ENCODE assay signal across 30 cellular contexts in the genomic region with DNA sequence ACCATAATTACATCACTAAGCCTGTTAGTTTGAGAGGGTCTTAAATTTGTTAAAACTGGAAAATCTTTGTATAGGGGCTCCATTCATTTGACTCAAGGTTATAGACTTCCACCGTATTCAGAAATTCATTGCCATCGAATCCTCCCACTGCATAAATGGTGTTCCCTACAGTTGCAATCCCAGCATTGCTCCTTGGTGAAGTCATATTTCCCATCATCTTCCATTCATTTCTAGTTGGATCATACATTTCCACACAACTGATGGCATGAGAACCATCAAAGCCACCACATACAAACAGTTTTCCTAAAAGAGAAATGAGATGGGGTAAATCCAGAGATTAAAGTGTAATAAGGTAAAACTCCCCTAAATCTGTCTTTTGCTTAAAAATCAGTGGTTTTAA. TPM values are rescaled to one million over a fixed set of nuclear protein-coding genes. Genes with fewer than 3 reads are reported as not detected.
A peak's percentile ranks its signal among the peaks of the same experiment; 100 is the strongest.
DNase-seq lines count a peak whose midpoint lies in the region; ATAC-seq and TF ChIP-seq lines count a peak whose summit lies in the region.
"Had no signal": no experiment of that assay in that cellular context is flagged by ENCODE, and none has a peak within 500 bp of the region (broad histone marks: within the 10 kb centered on the region; RNA-seq: fewer than 3 reads in every experiment).

No MANE protein-coding gene starts in this region.

- no CpG with 5 or more reads among the region's 2 CpGs for WGBS in trophoblast cell (ENCODE audit: extremely low coverage, insufficient coverage, insufficient read length)
- 90 to 94% (median 90%) methylated on average over 2 of the region's 2 CpGs for WGBS in psoas muscle, 3 donors

- H3K27me3 Mint-ChIP-seq in CD4-positive, alpha-beta memory T cell = no peaks in the 10 kb centered on the region
- no peaks in the 10 kb centered on the region for H3K27me3 Mint-ChIP-seq in T-helper 17 cell
- H3K27me3 Mint-ChIP-seq: activated CD4-positive, alpha-beta memory T cell treated with anti-CD3 and anti-CD28 coated beads, Interleukin-2, amount 10 ng/mL, durations not matched to agents 7 days and 5 days; activated naive CD4-positive, alpha-beta T cell treated with anti-CD3 and anti-CD28 coated beads, Interleukin-2, amount 50 U/mL, for 24 hours had no signal

- CTCF ChIA-PET in CD4-positive, alpha-beta memory T cell (lab: Charles Lee; ENCODE audit: partially characterized antibody) = interaction anchor here (1.6 kb wide), 1 partner anchor 17 kb away, joined by 5 read pairs; no protein-coding TSS in a partner anchor

- no peak overlapping the region for H4K8ac ChIP-seq in trophoblast cell (ENCODE audit: low read depth, low read length)

- H2BK5ac ChIP-seq in trophoblast cell (ENCODE audit: low read depth, low read length, poor library complexity) = no peak overlapping the region

- no peak overlapping the region for H4K91ac ChIP-seq in trophoblast cell (ENCODE audit: low read depth, low read length)

- H3K9me3 ChIP-seq in CD4-positive, alpha-beta memory T cell (ENCODE audit: control insufficient read depth in 1 of 2, low read length in 2 of 2) = no peaks in the 10 kb centered on the region
- no peaks in the 10 kb centered on the region for H3K9me3 ChIP-seq in T-helper 17 cell (ENCODE audit: control insufficient read depth, low read length, poor library complexity, severe bottlenecking)
- H3K9me3 ChIP-seq in trophoblast cell (ENCODE audit: insufficient read depth, low read depth, low read length) = no peaks in the 10 kb centered on the region
- H3K9me3 ChIP-seq in psoas muscle = no peaks in the 10 kb centered on the region
- H3K9me3 ChIP-seq: colonic mucosa, ovary, testis had no signal

- no peak overlapping the region for H2AK5ac ChIP-seq in trophoblast cell (ENCODE audit: low read length)

- H3K4ac ChIP-seq in trophoblast cell (ENCODE audit: low read depth, low read length) = no peak overlapping the region

- intact Hi-C loops in CD4-positive, alpha-beta memory T cell (cut with micrococcal nuclease) = no loop called here
- intact Hi-C loops in psoas muscle (cut with DNase I) = no loop called here

- H3K14ac ChIP-seq in trophoblast cell (ENCODE audit: low read length) = no peak overlapping the region

- H3K79me1 ChIP-seq in trophoblast cell (ENCODE audit: low read length) = no peaks in the 10 kb centered on the region

- no peak overlapping the region for H3K4me3 ChIP-seq in CD4-positive, alpha-beta memory T cell (ENCODE audit: low read length in 2 of 2)
- no peak overlapping the region for H3K4me3 ChIP-seq in trophoblast cell (ENCODE audit: low read depth, low read length)
- no peak overlapping the region for H3K4me3 ChIP-seq in psoas muscle
- H3K4me3 ChIP-seq: colonic mucosa, ovary, PC-9, skin epidermis, testis had no signal

- peaks cover 7 to 18% (median 10%) of the 10 kb centered on the region in 4 donors for H3K4me1 Mint-ChIP-seq in CD4-positive, alpha-beta memory T cell
- H3K4me1 Mint-ChIP-seq in T-helper 17 cell = peaks cover 19% of the 10 kb centered on the region
- H3K4me1 Mint-ChIP-seq: H9, nephron had no signal

- peak overlapping the region in 4 of 7 donors; percentile 4 to 74 (median 26) for H3K27ac Mint-ChIP-seq in CD4-positive, alpha-beta memory T cell
- H3K27ac Mint-ChIP-seq in T-helper 17 cell = peak overlapping the region; percentile 43
- H3K27ac Mint-ChIP-seq: activated CD4-positive, alpha-beta memory T cell treated with anti-CD3 and anti-CD28 coated beads, Interleukin-2, amount 10 ng/mL, durations not matched to agents 7 days and 5 days; nephron; T-helper 1 cell treated with Interleukin-12 subunit alpha and Interleukin-12 subunit beta and Interleukin-4 antibody, amounts not matched to agents 30 μg/mL and 1 μg/mL, for 36 hours had no signal

- no peak overlapping the region for H2BK120ac ChIP-seq in trophoblast cell (ENCODE audit: insufficient read depth, low read length, poor library complexity)

- H3K27me3 ChIP-seq in CD4-positive, alpha-beta memory T cell (ENCODE audit: insufficient read depth, low read length) = no peaks in the 10 kb centered on the region
- H3K27me3 ChIP-seq in trophoblast cell (ENCODE audit: insufficient read depth, low read length) (no peaks in the 10 kb centered on the region), psoas muscle (ENCODE audit: insufficient read depth in 3 of 3, low read length in 2 of 3) (no peaks in the 10 kb centered on the region)
- H3K27me3 ChIP-seq: colonic mucosa, ovary, testis had no signal

- no peak overlapping the region for H3K4me3 Mint-ChIP-seq in CD4-positive, alpha-beta memory T cell
- H3K4me3 Mint-ChIP-seq in T-helper 17 cell = peak overlapping the region; percentile 43
- H3K4me3 Mint-ChIP-seq: activated CD4-positive, alpha-beta memory T cell treated with anti-CD3 and anti-CD28 coated beads, Interleukin-2, amount 10 ng/mL, durations not matched to agents 7 days and 5 days; activated naive CD4-positive, alpha-beta T cell treated with anti-CD3 and anti-CD28 coated beads, Interleukin-2, amount 50 U/mL, for 24 hours; H9; nephron; T-helper 1 cell treated with Interleukin-12 subunit alpha and Interleukin-12 subunit beta and Interleukin-4 antibody, amounts not matched to agents 30 μg/mL and 1 μg/mL, for 36 hours had no signal

- POLR2A ChIA-PET in CD4-positive, alpha-beta memory T cell (lab: Charles Lee; ENCODE audit: partially characterized antibody) = interaction anchor here (1.8 to 2.1 kb wide), 2 partner anchors 16 to 19 kb away, joined by 9 to 11 read pairs; a partner anchor contains a TSS

- H3K36me3 ChIP-seq in CD4-positive, alpha-beta memory T cell (ENCODE audit: insufficient read depth, low read length) = peaks cover 62% of the 10 kb centered on the region
- H3K36me3 ChIP-seq in trophoblast cell (ENCODE audit: control insufficient read depth in 1 of 2, insufficient read depth in 2 of 2, low read length in 2 of 2) (peaks cover 7 to 37% of the 10 kb centered on the region in 2 experiments), psoas muscle (ENCODE audit: insufficient read depth in 1 of 2, low read depth in 1 of 2) (peaks cover 9 to 90% of the 10 kb centered on the region in 2 donors)
- H3K36me3 ChIP-seq: ovary had no signal

- no peak overlapping the region for H3K27ac ChIP-seq in CD4-positive, alpha-beta memory T cell (ENCODE audit: low read depth, low read length)
- no peak overlapping the region for H3K27ac ChIP-seq in trophoblast cell (ENCODE audit: low read depth, low read length)
- no peak overlapping the region for H3K27ac ChIP-seq in psoas muscle
- H3K27ac ChIP-seq: colonic mucosa, epithelial cell of prostate, HL-60, ovary, PC-9, skin epidermis, testis had no signal

- DNase-seq in CD4-positive, alpha-beta memory T cell = no peak
- no peak for DNase-seq in T-helper 17 cell
- DNase-seq in fibroblast of peridontal ligament (ENCODE audit: extremely low read depth) = peak; percentile 35
- DNase-seq in trophoblast cell = peak; percentile 15 to 58
- DNase-seq in NOMO-1 (lab: John Stamatoyannopoulos, UW; ENCODE audit: unreplicated experiment in 2 of 2) = no peak
- no peak for DNase-seq in psoas muscle
- DNase-seq: activated CD4-positive, alpha-beta memory T cell treated with anti-CD3 and anti-CD28 coated beads, Interleukin-2, amount 10 ng/mL, durations not matched to agents 7 days and 5 days; activated CD4-positive, CD25-positive, alpha-beta regulatory T cell treated with anti-CD3 and anti-CD28 coated beads, Interleukin-2, amount 50 U/mL, for 72 hours; activated CD8-positive, alpha-beta memory T cell treated with anti-CD3 and anti-CD28 coated beads, Interleukin-2, amount 50 U/mL, for 4 hours; colonic mucosa; effector CD8-positive, alpha-beta T cell; H9; head of caudate nucleus; kidney; NCI-H1417; NCI-H2029 treated with DMSO at 0.1 percent for 48 hours; NCI-H524 treated with DMSO at 0.1 percent for 48 hours; NK-92 treated with Interleukin-12 subunit alpha and Interleukin-12 subunit beta, amount 100 ng/mL, for 24 hours; ovary; PC-9; stimulated activated naive CD4-positive, alpha-beta T cell treated with Interleukin-2 at 50 U/mL for 16 hours; testis had no signal

- H4K12ac ChIP-seq in trophoblast cell (ENCODE audit: low read depth, low read length) = no peak overlapping the region

- H3K18ac ChIP-seq in trophoblast cell (ENCODE audit: low read length) = no peak overlapping the region

- no peak overlapping the region for H3K23ac ChIP-seq in trophoblast cell (ENCODE audit: low read length)

- no peak overlapping the region for H2BK12ac ChIP-seq in trophoblast cell (ENCODE audit: low read length)

- H3K4me2 ChIP-seq in trophoblast cell (ENCODE audit: low read length) = no peak overlapping the region
- H3K4me2 ChIP-seq: PC-9 had no signal

- no peaks in the 10 kb centered on the region for H3K79me2 ChIP-seq in trophoblast cell (ENCODE audit: control insufficient read depth, insufficient read depth, low read length, poor library complexity)

- no peak for TF ChIP-seq CTCF in psoas muscle (IDR thresholded peaks at IDR 0.05)

- H3K9me3 Mint-ChIP-seq in CD4-positive, alpha-beta memory T cell = no peaks in the 10 kb centered on the region
- H3K9me3 Mint-ChIP-seq: activated CD4-positive, alpha-beta memory T cell treated with anti-CD3 and anti-CD28 coated beads, Interleukin-2, amount 10 ng/mL, durations not matched to agents 7 days and 5 days; activated naive CD4-positive, alpha-beta T cell treated with anti-CD3 and anti-CD28 coated beads, Interleukin-2, amount 50 U/mL, for 24 hours; H9; nephron; T-helper 1 cell treated with Interleukin-12 subunit alpha and Interleukin-12 subunit beta and Interleukin-4 antibody, amounts not matched to agents 30 μg/mL and 1 μg/mL, for 36 hours had no signal

- H3K9ac ChIP-seq in trophoblast cell (ENCODE audit: low read length) = no peak overlapping the region

- no peak overlapping the region for H2AFZ ChIP-seq in trophoblast cell (ENCODE audit: insufficient read depth, low read length, poor library complexity)
- H2AFZ ChIP-seq: PC-9 had no signal

- peaks cover 69 to 87% of the 10 kb centered on the region in 2 donors for H3K36me3 Mint-ChIP-seq in CD4-positive, alpha-beta memory T cell
- peaks cover 10% of the 10 kb centered on the region for H3K36me3 Mint-ChIP-seq in T-helper 17 cell (ENCODE audit: low read depth)

- ATAC-seq in T-helper 17 cell (no peak), psoas muscle (no peak), GM21786 (IDR thresholded peaks at IDR 0.05; ENCODE audit: unreplicated experiment) (no peak)
- ATAC-seq: SK-N-SH treated with all-trans-retinoic acid at 6 μM for 48 hours had no signal

- H3K4me1 ChIP-seq in CD4-positive, alpha-beta memory T cell (ENCODE audit: insufficient read depth, low read length) = no peaks in the 10 kb centered on the region
- H3K4me1 ChIP-seq in trophoblast cell (ENCODE audit: control insufficient read depth in 1 of 2, insufficient read depth in 2 of 2, low read length in 2 of 2) = no peaks in the 10 kb centered on the region
- H3K4me1 ChIP-seq in psoas muscle = no peaks in the 10 kb centered on the region
- H3K4me1 ChIP-seq: colonic mucosa, testis had no signal

RNA-seq across cellular contexts. Expression of a gene that starts 19.1 kb away (rescaled TPM):
- total RNA-seq in CD4-positive, alpha-beta memory T cell = 100 to 1,000 TPM; 179 to 187 TPM
- 10 to 100 TPM; 74.0 to 79.6 TPM for polyA plus RNA-seq in CD4-positive, alpha-beta memory T cell
- total RNA-seq in T-helper 17 cell (100 to 1,000 TPM; 467 to 499 TPM), psoas muscle (10 to 100 TPM; 27.6 to 49.9 (median 41.9) TPM)
- polyA plus RNA-seq in trophoblast cell (2013) = 195 and 204 TPM in 2 replicates
- 10 to 100 TPM; 29.7 to 80.6 (median 36.1) TPM for polyA plus RNA-seq in psoas muscle

Comparison
In these comparisons a context has a peak if more than half of its experiments do, and no peak if none do; other contexts are left out.
1. DNase-seq: peak in fibroblast of peridontal ligament (single experiment) and trophoblast cell (2 of 2); none in CD4-positive, alpha-beta memory T cell (0 of 5), T-helper 17 cell (0 of 3), NOMO-1 (0 of 2) and psoas muscle (0 of 2).